In the genomic region with DNA sequence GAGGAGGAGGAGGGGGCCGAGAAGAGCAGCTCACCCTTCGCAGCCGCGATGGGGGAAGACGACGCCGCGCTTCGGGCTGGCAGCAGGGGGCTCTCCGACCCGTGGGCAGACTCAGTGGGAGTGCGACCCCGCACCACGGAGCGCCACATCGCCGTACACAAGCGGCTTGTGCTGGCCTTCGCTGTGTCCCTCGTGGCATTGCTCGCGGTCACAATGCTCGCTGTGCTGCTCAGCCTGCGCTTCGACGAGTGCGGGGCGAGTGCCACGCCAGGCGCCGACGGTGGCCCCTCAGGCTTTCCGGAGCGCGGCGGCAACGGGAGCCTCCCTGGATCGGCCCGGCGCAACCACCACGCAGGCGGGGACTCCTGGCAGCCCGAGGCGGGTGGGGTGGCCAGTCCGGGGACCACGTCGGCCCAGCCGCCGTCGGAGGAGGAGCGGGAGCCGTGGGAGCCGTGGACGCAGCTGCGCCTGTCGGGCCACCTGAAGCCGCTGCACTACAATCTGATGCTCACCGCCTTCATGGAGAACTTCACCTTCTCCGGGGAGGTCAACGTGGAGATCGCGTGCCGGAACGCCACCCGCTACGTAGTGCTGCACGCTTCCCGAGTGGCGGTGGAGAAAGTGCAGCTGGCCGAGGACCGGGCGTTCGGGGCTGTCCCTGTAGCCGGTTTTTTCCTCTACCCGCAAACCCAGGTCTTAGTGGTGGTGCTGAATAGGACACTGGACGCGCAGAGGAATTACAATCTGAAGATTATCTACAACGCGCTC, we compare ENCODE assay signal across 8 cellular contexts. TPM values are rescaled to one million over a fixed set of nuclear protein-coding genes. Genes with fewer than 3 reads are reported as not detected.
DNase-seq lines count a peak whose midpoint lies in the region; ATAC-seq and TF ChIP-seq lines count a peak whose summit lies in the region.

No MANE protein-coding gene starts in this region.

- H3K27ac Mint-ChIP-seq in glutamatergic neuron (ENCODE audit: unreplicated experiment), result no peak overlapping the region
- no peak overlapping the region for H3K27ac Mint-ChIP-seq in effector memory CD8-positive, alpha-beta T cell

- H3K9ac ChIP-seq in NT2/D1 (ENCODE audit: insufficient read length, low read depth), result peak overlapping the region; percentile 70

- H3K4me1 Mint-ChIP-seq in glutamatergic neuron (ENCODE audit: low read depth, unreplicated experiment), result peaks cover 27% of the 10 kb centered on the region
- no peaks in the 10 kb centered on the region for H3K4me1 Mint-ChIP-seq in effector memory CD8-positive, alpha-beta T cell (ENCODE audit: low read depth in 2 of 2)

- peaks cover 9% of the 10 kb centered on the region for H3K27me3 Mint-ChIP-seq in glutamatergic neuron (ENCODE audit: unreplicated experiment)
- H3K27me3 Mint-ChIP-seq in effector memory CD8-positive, alpha-beta T cell, result peaks cover 22 to 32% of the 10 kb centered on the region in 2 donors

- DNase-seq in DMS53 (lab: John Stamatoyannopoulos, UW) (peak; percentile 80), NT2/D1 (ENCODE audit: low read depth, low spot score) (no peak), glutamatergic neuron (peak; percentile 62), posterior vena cava (ENCODE audit: low spot score) (peak; percentile 80), MV-4-11 (lab: John Stamatoyannopoulos, UW) (no peak)
- DNase-seq in effector memory CD8-positive, alpha-beta T cell, result no peak

- peaks cover 9% of the 10 kb centered on the region for H3K9me3 Mint-ChIP-seq in glutamatergic neuron (ENCODE audit: unreplicated experiment)
- H3K9me3 Mint-ChIP-seq in effector memory CD8-positive, alpha-beta T cell, result no peaks in the 10 kb centered on the region

- no peaks in the 10 kb centered on the region for H3K36me3 ChIP-seq in NT2/D1 (ENCODE audit: insufficient read depth, insufficient read length, low read length)

- no peaks in the 10 kb centered on the region for H3K9me3 ChIP-seq in NT2/D1 (ENCODE audit: insufficient read depth, low read length)

- peaks cover 4% of the 10 kb centered on the region for H3K4me1 ChIP-seq in NT2/D1 (ENCODE audit: insufficient read depth, insufficient read length)

- H3K27me3 ChIP-seq in NT2/D1 (ENCODE audit: insufficient read depth, insufficient read length), result peaks cover 46% of the 10 kb centered on the region

- peak overlapping the region; percentile 66 for H3K4me3 ChIP-seq in NT2/D1 (ENCODE audit: insufficient read length, low read depth)

- no peaks in the 10 kb centered on the region for H3K36me3 Mint-ChIP-seq in glutamatergic neuron (ENCODE audit: unreplicated experiment)
- no peaks in the 10 kb centered on the region for H3K36me3 Mint-ChIP-seq in effector memory CD8-positive, alpha-beta T cell (ENCODE audit: insufficient read depth)

- peak; percentile 11 for TF ChIP-seq CTCF in glutamatergic neuron (IDR thresholded peaks at IDR 0.05; ENCODE audit: partially characterized antibody, unreplicated experiment)

- ATAC-seq in effector memory CD8-positive, alpha-beta T cell (replicated peaks), result no peak
- no peak for ATAC-seq in HG03354 (IDR thresholded peaks at IDR 0.05; ENCODE audit: poor library complexity, severe bottlenecking, unreplicated experiment)
- ATAC-seq in GM19455 (IDR thresholded peaks at IDR 0.05; ENCODE audit: unreplicated experiment), result no peak

- intact Hi-C loops in posterior vena cava (cut with DNase I), result loop anchor here in 1 of 2 donors (10.0 kb wide), 1 partner anchor 1292 kb away; no protein-coding TSS in a partner anchor

- H3K4me3 Mint-ChIP-seq in glutamatergic neuron (ENCODE audit: unreplicated experiment), result peak overlapping the region; percentile 98
- no peak overlapping the region for H3K4me3 Mint-ChIP-seq in effector memory CD8-positive, alpha-beta T cell

RNA-seq across cellular contexts. Expression of gene TRHDE, which starts 0.7 kb away (rescaled TPM):
- total RNA-seq in glutamatergic neuron (ENCODE audit: unreplicated experiment) (16.7 TPM), posterior vena cava (1 to 10 TPM; 3.1 to 4.8 TPM)

Comparison
In these comparisons a context has a peak if more than half of its experiments do, and no peak if none do; other contexts are left out.
1. DNase-seq: peak in DMS53 (single experiment), glutamatergic neuron (single experiment) and posterior vena cava (single experiment); none in NT2/D1 (single experiment), effector memory CD8-positive, alpha-beta T cell (0 of 3) and MV-4-11 (single experiment).